ENCODE assay signal across 8 cellular contexts in the genomic region with DNA sequence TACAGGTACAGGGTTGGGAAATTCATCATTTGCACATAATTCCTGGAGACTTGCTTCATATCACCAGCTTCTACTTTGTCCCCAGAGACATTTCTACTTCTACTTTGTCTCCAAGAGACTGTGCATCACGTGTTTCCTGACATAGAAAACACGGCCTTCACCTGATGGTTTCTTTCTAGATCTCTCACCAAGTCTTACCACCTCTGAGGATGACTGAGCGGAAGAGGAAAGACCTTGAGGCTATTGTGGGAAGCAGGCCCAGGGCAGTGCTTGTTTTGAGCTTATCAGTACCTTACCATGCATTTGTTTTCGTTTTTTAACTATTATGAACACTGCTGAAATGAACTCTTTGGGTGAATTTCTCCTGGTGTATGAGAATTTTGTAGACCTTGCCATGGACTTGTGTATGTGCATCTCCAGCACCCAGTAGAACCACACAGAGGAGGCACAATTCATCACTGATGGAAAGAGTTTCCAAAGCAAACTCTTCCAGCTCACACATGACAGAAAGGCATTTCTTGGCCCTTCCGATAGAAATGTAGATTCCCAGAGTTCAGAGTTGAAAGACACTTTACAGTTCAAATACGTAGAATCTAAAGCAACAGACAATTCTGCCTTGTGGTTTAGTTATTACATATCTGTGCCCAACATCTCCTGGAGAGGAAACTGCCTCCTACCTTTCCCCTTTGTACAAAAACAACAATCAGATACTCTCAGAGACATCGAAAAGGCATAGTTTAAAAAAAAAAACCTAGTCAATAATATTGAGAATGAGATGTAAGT.
DNase-seq lines count a peak whose midpoint lies in the region; ATAC-seq, FAIRE-seq and TF ChIP-seq lines count a peak whose summit lies in the region.

No MANE protein-coding gene starts in this region.

- no peak for FAIRE-seq in K562 (lab: Jason Lieb, UNC)

- POLR2A ChIA-PET in K562 (lab: Yijun Ruan, JAX) = no interaction called here

- BruUV-seq in K562 (replicated peaks; lab: Mats Ljungman, UMichigan) = no TSS peak
- BruUV-seq in Calu3 (replicated peaks; lab: Mats Ljungman, UMichigan) = no TSS peak

- H3K27ac ChIP-seq in K562 (ENCODE audit: extremely low read depth, low read depth, low read length) = no peak overlapping the region

- peaks cover 0 to 5% of the 10 kb centered on the region in 2 experiments; a peak in 3 of 5 replicates for H3K27me3 ChIP-seq in K562 (ENCODE audit: control insufficient read depth in 2 of 2, insufficient read depth in 2 of 2, low read length in 2 of 2)

- no peaks in the 10 kb centered on the region for H3K9me3 Mint-ChIP-seq in Calu3 (ENCODE audit: low read depth, unreplicated experiment)

- TF ChIP-seq CTCF in K562 (IDR thresholded peaks at IDR 0.05 in 2 of 3, conservative IDR thresholded peaks at IDR 0.05 in 1 of 3; ENCODE audit: insufficient read depth in 2 of 3, low read depth in 1 of 3, low read length in 3 of 3) (no peak), Calu3 (IDR thresholded peaks at IDR 0.05; ENCODE audit: unreplicated experiment) (no peak)

- H3K9me3 ChIP-seq in K562 (replicated peaks; ENCODE audit: control insufficient read depth, insufficient read depth, low read depth, low read length) = no peaks in the 10 kb centered on the region

- H3K36me3 ChIP-seq in K562 (ENCODE audit: control insufficient read depth, insufficient read depth, low read length) = no peaks in the 10 kb centered on the region

- intact Hi-C loops in K562 (cut with micrococcal nuclease) (no loop called here), Calu3 (cut with micrococcal nuclease; ENCODE audit: unreplicated experiment) (no loop called here)

- no peaks in the 10 kb centered on the region for H3K79me2 ChIP-seq in K562 (ENCODE audit: control insufficient read depth, insufficient read depth, low read length)

- no peak for TF ChIP-seq RAD21 in K562 (CRISPR knock-in tag; conservative IDR thresholded peaks at IDR 0.05 in 1 of 2, IDR thresholded peaks at IDR 0.05 in 1 of 2)

- H3K27ac Mint-ChIP-seq in Calu3 (ENCODE audit: unreplicated experiment) = no peak overlapping the region

- no peaks in the 10 kb centered on the region for H3K4me1 Mint-ChIP-seq in Calu3 (ENCODE audit: low read depth, unreplicated experiment)

- H3K9me1 ChIP-seq in K562 (ENCODE audit: control insufficient read depth, insufficient read depth, low read length) = no peaks in the 10 kb centered on the region

- ATAC-seq in GM21619 (IDR thresholded peaks at IDR 0.05; ENCODE audit: unreplicated experiment) (peak; percentile 81), K562 (no peak)
- peak; percentile 82 for ATAC-seq in stimulated activated naive CD8-positive, alpha-beta T cell treated with anti-CD3 and anti-CD28 coated beads, Interleukin-15, Interleukin-2, amounts not matched to agents 100 U/mL and 50 U/mL, for 24 hours

- H4K20me1 ChIP-seq in K562 (replicated peaks; ENCODE audit: control insufficient read depth, insufficient read depth, low read length) = no peaks in the 10 kb centered on the region

- no peaks in the 10 kb centered on the region for H3K36me3 Mint-ChIP-seq in Calu3 (ENCODE audit: insufficient read depth, unreplicated experiment)

- no peak overlapping the region for H3K4me2 ChIP-seq in K562 (ENCODE audit: insufficient read depth, low read length)

- TF ChIP-seq POLR2A in K562 (conservative IDR thresholded peaks at IDR 0.05) = no peak

- CTCF ChIA-PET in K562 (lab: Yijun Ruan, JAX; ENCODE audit: low intra/inter-chr PET ratio) = no interaction called here
- CTCF ChIA-PET in Calu3 (lab: Charles Lee) = interaction anchor here (1.3 kb wide), 1 partner anchor 23 kb away, joined by 3 read pairs; no protein-coding TSS in a partner anchor

- H3K9ac ChIP-seq in K562 (ENCODE audit: insufficient read depth in 1 of 2, low read depth in 2 of 2, low read length in 2 of 2) = no peak overlapping the region

- H2AFZ ChIP-seq in K562 (ENCODE audit: low read depth, low read length) = no peak overlapping the region

- peaks cover 15% of the 10 kb centered on the region for H3K27me3 Mint-ChIP-seq in Calu3 (ENCODE audit: unreplicated experiment)

- H3K4me1 ChIP-seq in K562 (replicated peaks in 1 of 2; ENCODE audit: control insufficient read depth in 2 of 2, insufficient read depth in 2 of 2, low read length in 2 of 2) = no peaks in the 10 kb centered on the region

- 2% methylated on average over 7 of the region's 7 CpGs for WGBS in K562 (ENCODE audit: insufficient coverage, low coverage, missing lambda C conversion rate)

- in situ Hi-C loops in K562 (cut with MboI) = loop anchor here (25.0 kb wide), 2 partner anchors 435 to 685 kb away; partner anchors contain the start of gene FUT8

- H3K4me3 Mint-ChIP-seq in Calu3 (ENCODE audit: low read depth, unreplicated experiment) = no peak overlapping the region

- H3K4me3 ChIP-seq in K562 = no peak overlapping the region

- DNase-seq in T-helper 22 cell (ENCODE audit: low read depth) (peak; percentile 70), K562 (ENCODE audit: extremely low read depth in 1 of 4, low spot score in 3 of 4) (peak in 1 of 4 experiments; percentile 4), iPS-NIHi7 (ENCODE audit: extremely low spot score) (no peak), Calu3 (no peak), glomerular visceral epithelial cell (ENCODE audit: extremely low spot score) (no peak), NCI-H748 (lab: John Stamatoyannopoulos, UW; ENCODE audit: unreplicated experiment) (no peak)
- peak; percentile 48 for DNase-seq in stimulated activated naive CD8-positive, alpha-beta T cell treated with anti-CD3 and anti-CD28 coated beads, Interleukin-15, Interleukin-2, amounts not matched to agents 100 U/mL and 50 U/mL, for 24 hours

- TF ChIP-seq EP300 in K562 (IDR thresholded peaks at IDR 0.05; ENCODE audit: low read length) = no peak

TF ChIP-seq in K562, 482 proteins besides CTCF, POLR2A, EP300 and RAD21:
- no peak for TF ChIP-seq TOE1 (IDR thresholded peaks at IDR 0.05; ENCODE audit: borderline replicate concordance)
- TF ChIP-seq TOE1 (CRISPR knock-in tag; IDR thresholded peaks at IDR 0.05; ENCODE audit: borderline replicate concordance, low read depth) = no peak
- no peak for TF ChIP-seq TBL1XR1 (IDR thresholded peaks at IDR 0.05; ENCODE audit: low read length in 2 of 2)
- TF ChIP-seq NR2C2 (CRISPR knock-in tag; IDR thresholded peaks at IDR 0.05) = no peak
- TF ChIP-seq NR2C2 (tag; IDR thresholded peaks at IDR 0.05) = peak; percentile 32; the same call in 1 of the 2 replicates
- TF ChIP-seq TFE3 (CRISPR knock-in tag; IDR thresholded peaks at IDR 0.05) = peak; percentile 30; the same call in 1 of the 2 replicates
- peak; percentile 74 for TF ChIP-seq ZNF134 (CRISPR knock-in tag; conservative IDR thresholded peaks at IDR 0.05)
- TF ChIP-seq, protein P1, sequence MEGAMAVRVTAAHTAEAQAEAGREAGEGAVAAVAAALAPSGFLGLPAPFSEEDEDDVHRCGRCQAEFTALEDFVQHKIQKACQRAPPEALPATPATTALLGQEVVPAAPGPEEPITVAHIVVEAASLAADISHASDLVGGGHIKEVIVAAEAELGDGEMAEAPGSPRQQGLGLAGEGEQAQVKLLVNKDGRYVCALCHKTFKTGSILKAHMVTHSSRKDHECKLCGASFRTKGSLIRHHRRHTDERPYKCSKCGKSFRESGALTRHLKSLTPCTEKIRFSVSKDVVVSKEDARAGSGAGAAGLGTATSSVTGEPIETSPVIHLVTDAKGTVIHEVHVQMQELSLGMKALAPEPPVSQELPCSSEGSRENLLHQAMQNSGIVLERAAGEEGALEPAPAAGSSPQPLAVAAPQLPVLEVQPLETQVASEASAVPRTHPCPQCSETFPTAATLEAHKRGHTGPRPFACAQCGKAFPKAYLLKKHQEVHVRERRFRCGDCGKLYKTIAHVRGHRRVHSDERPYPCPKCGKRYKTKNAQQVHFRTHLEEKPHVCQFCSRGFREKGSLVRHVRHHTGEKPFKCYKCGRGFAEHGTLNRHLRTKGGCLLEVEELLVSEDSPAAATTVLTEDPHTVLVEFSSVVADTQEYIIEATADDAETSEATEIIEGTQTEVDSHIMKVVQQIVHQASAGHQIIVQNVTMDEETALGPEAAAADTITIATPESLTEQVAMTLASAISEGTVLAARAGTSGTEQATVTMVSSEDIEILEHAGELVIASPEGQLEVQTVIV (CRISPR knock-in tag; IDR thresholded peaks at IDR 0.05; ENCODE audit: borderline replicate concordance) = no peak

Comparison
In these comparisons a context has a peak if more than half of its experiments do, and no peak if none do; other contexts are left out.
1. DNase-seq: peak in T-helper 22 cell (single experiment) and stimulated activated naive CD8-positive, alpha-beta T cell treated with anti-CD3 and anti-CD28 coated beads, Interleukin-15, Interleukin-2, amounts not matched to agents 100 U/mL and 50 U/mL, for 24 hours (single experiment); none in iPS-NIHi7 (single experiment), Calu3 (single experiment), glomerular visceral epithelial cell (single experiment) and NCI-H748 (single experiment).